11 cellular contexts compared by ENCODE assay signal in genomic region chr12:125193798-125194562, GRCh38. TPM values are rescaled to one million over a fixed set of nuclear protein-coding genes. Genes with fewer than 3 reads are reported as not detected.
DNase-seq lines count a peak whose midpoint lies in the region; ATAC-seq and TF ChIP-seq lines count a peak whose summit lies in the region.
"Had no signal": no experiment of that assay in that cellular context is flagged by ENCODE, and none has a peak within 500 bp of the region (broad histone marks: within the 10 kb centered on the region; RNA-seq: fewer than 3 reads in every experiment).

No MANE protein-coding gene starts in this region.

- intact Hi-C loops in mammary epithelial cell (cut with micrococcal nuclease), result no loop called here
- intact Hi-C loops in CD4-positive, alpha-beta T cell (cut with DNase I, micrococcal nuclease), result no loop called here

- H3K4me3 ChIP-seq in mammary epithelial cell (replicated peaks in 1 of 3; ENCODE audit: insufficient read depth in 1 of 3, low read depth in 2 of 3, low read length in 3 of 3), result no peak overlapping the region

- CTCF ChIA-PET in mammary epithelial cell (lab: Charles Lee; ENCODE audit: low non-redundant PET), result no interaction called here
- CTCF ChIA-PET in CD4-positive, alpha-beta T cell (lab: Charles Lee), result no interaction called here

- no peaks in the 10 kb centered on the region for H3K36me3 ChIP-seq in mammary epithelial cell (ENCODE audit: insufficient read depth, low read length)

- H3K27me3 ChIP-seq in mammary epithelial cell (ENCODE audit: insufficient read depth, low read length), result peaks cover 7% of the 10 kb centered on the region
- peaks cover 36% of the 10 kb centered on the region for H3K27me3 ChIP-seq in CD4-positive, alpha-beta T cell (ENCODE audit: control insufficient read depth, insufficient read depth, low read length)

- in situ Hi-C loops in G401 (cut with HindIII; ENCODE audit: low sequenced_read_pairs) (no loop called here), mammary epithelial cell (cut with MboI; ENCODE audit: low sequenced_read_pairs in 2 of 2) (no loop called here)

- no peak overlapping the region for H3K4me3 Mint-ChIP-seq in nephron progenitor cell
- no peak overlapping the region for H3K4me3 Mint-ChIP-seq in CD4-positive, alpha-beta T cell

- peak; percentile 36 for DNase-seq in G401 (ENCODE audit: low spot score)
- peak; percentile 30 for DNase-seq in NCI-H1694 treated with DMSO at 0.1 percent for 48 hours (lab: John Stamatoyannopoulos, UW)
- DNase-seq in mammary epithelial cell, result peak; percentile 29
- DNase-seq in nephron progenitor cell, result peak; percentile 42
- DNase-seq in CD4-positive, alpha-beta T cell, result no peak
- DNase-seq in activated naive CD4-positive, alpha-beta T cell treated with anti-CD3 and anti-CD28 coated beads, Interleukin-2, amount 50 U/mL, for 16 hours, result no peak
- no peak for DNase-seq in NCI-H526 treated with DMSO at 0.1 percent for 48 hours (lab: John Stamatoyannopoulos, UW)
- no peak for DNase-seq in dedifferentiated amniotic fluid mesenchymal stem cell (ENCODE audit: extremely low spot score)
- DNase-seq: activated gamma-delta T cell, mesenchymal stem cell, NCI-H2081 had no signal

- H3K27me3 Mint-ChIP-seq in nephron progenitor cell (ENCODE audit: low read depth, poor library complexity), result peaks cover 60% of the 10 kb centered on the region
- H3K27me3 Mint-ChIP-seq in CD4-positive, alpha-beta T cell, result peaks cover 79% of the 10 kb centered on the region

- no peak overlapping the region for H2AFZ ChIP-seq in mammary epithelial cell (ENCODE audit: low read depth, low read length)

- TF ChIP-seq CTCF in mammary epithelial cell (conservative IDR thresholded peaks at IDR 0.05 in 1 of 2, IDR thresholded peaks at IDR 0.05 in 1 of 2; ENCODE audit: extremely low read depth in 1 of 2, insufficient read depth in 1 of 2, low read depth in 1 of 2, low read length in 2 of 2) (peak in 1 of 2 donors; percentile 27), nephron progenitor cell (IDR thresholded peaks at IDR 0.05) (no peak)
- TF ChIP-seq CTCF in CD4-positive, alpha-beta T cell (IDR thresholded peaks at IDR 0.05), result no peak

- WGBS in mammary epithelial cell (ENCODE audit: low coverage, missing lambda C conversion rate), result 21% methylated on average over 15 of the region's 16 CpGs

- H4K20me1 ChIP-seq in mammary epithelial cell (ENCODE audit: insufficient read depth, low read length), result no peaks in the 10 kb centered on the region

- H3K9ac ChIP-seq in mammary epithelial cell (ENCODE audit: insufficient read depth, low read length), result no peak overlapping the region

- POLR2A ChIA-PET in CD4-positive, alpha-beta T cell (lab: Charles Lee), result no interaction called here

- ATAC-seq in CD4-positive, alpha-beta T cell (ENCODE audit: poor library complexity), result no peak

- no peaks in the 10 kb centered on the region for H3K9me3 ChIP-seq in mammary epithelial cell (replicated peaks; ENCODE audit: insufficient read depth, low read length)
- no peaks in the 10 kb centered on the region for H3K9me3 ChIP-seq in CD4-positive, alpha-beta T cell (ENCODE audit: control insufficient read depth, low read length)

- H3K27ac ChIP-seq in mammary epithelial cell (ENCODE audit: insufficient read depth, low read depth, low read length), result no peak overlapping the region
- no peak overlapping the region for H3K27ac ChIP-seq in CD4-positive, alpha-beta T cell (ENCODE audit: low read depth, low read length)

- no TSS peak for BruUV-seq in mammary epithelial cell (replicated peaks; lab: Mats Ljungman, UMichigan)

- no peak overlapping the region for H3K4me2 ChIP-seq in mammary epithelial cell (ENCODE audit: insufficient read depth, low read depth, low read length)

- H3K4me1 Mint-ChIP-seq in nephron progenitor cell, result peaks cover 25% of the 10 kb centered on the region
- no peaks in the 10 kb centered on the region for H3K4me1 Mint-ChIP-seq in CD4-positive, alpha-beta T cell (ENCODE audit: low read depth)

- H3K36me3 Mint-ChIP-seq in nephron progenitor cell (ENCODE audit: low read depth), result no peaks in the 10 kb centered on the region
- no peaks in the 10 kb centered on the region for H3K36me3 Mint-ChIP-seq in CD4-positive, alpha-beta T cell (ENCODE audit: low read depth)

- H3K27ac Mint-ChIP-seq in nephron progenitor cell, result no peak overlapping the region
- no peak overlapping the region for H3K27ac Mint-ChIP-seq in CD4-positive, alpha-beta T cell

- no peaks in the 10 kb centered on the region for H3K4me1 ChIP-seq in mammary epithelial cell (ENCODE audit: insufficient read depth, low read length)

- H3K79me2 ChIP-seq in mammary epithelial cell (ENCODE audit: insufficient read depth, low read length), result no peaks in the 10 kb centered on the region

- dilution Hi-C loops in mammary epithelial cell (cut with HindIII; ENCODE audit: low sequenced_read_pairs), result no loop called here

- no peaks in the 10 kb centered on the region for H3K9me3 Mint-ChIP-seq in nephron progenitor cell
- no peaks in the 10 kb centered on the region for H3K9me3 Mint-ChIP-seq in CD4-positive, alpha-beta T cell

RNA-seq across cellular contexts. Expression of gene TMEM132B, which starts 7.8 kb away (rescaled TPM):
- 3.0 and 6.1 TPM in 2 replicates for total RNA-seq in G401 (2014; rRNA removed; shearing (Covaris generic))
- total RNA-seq in mammary epithelial cell, result under 1 TPM; under 0.01 to 0.71 TPM
- 0.42 TPM for polyA plus RNA-seq in mammary epithelial cell
- 2.0 TPM for polyA minus RNA-seq in mammary epithelial cell
- total RNA-seq in CD4-positive, alpha-beta T cell, result not detected

Comparison
In these comparisons a context has a peak if more than half of its experiments do, and no peak if none do; other contexts are left out.
1. DNase-seq: peak in G401 (single experiment), NCI-H1694 treated with DMSO at 0.1 percent for 48 hours (single experiment), mammary epithelial cell (single experiment) and nephron progenitor cell (single experiment); none in CD4-positive, alpha-beta T cell (0 of 10), activated naive CD4-positive, alpha-beta T cell treated with anti-CD3 and anti-CD28 coated beads, Interleukin-2, amount 50 U/mL, for 16 hours (single experiment), NCI-H526 treated with DMSO at 0.1 percent for 48 hours (single experiment) and dedifferentiated amniotic fluid mesenchymal stem cell (single experiment).